16 cellular contexts compared by ENCODE assay signal in the genomic region with DNA sequence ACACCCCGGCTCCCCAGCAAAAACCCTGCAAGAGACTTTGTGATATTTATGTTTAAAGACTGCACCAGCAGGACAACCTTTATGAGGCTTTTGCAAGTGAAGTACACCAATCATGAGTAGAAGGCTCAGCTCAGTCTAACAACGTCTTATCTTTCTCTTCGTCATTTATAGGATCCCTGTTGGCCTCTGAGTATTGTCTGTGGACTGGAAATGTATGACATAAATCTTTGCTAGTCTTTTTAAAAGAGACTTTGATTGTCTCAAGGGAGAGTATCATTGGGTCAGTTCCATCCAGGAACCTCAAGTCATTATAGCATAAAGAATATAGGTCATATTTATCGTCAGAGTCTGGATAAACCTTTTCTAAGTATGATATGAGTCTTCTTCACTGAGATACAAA.
DNase-seq lines count a peak whose midpoint lies in the region; ATAC-seq and TF ChIP-seq lines count a peak whose summit lies in the region.
"Had no signal": no experiment of that assay in that cellular context is flagged by ENCODE, and none has a peak within 500 bp of the region (broad histone marks: within the 10 kb centered on the region; RNA-seq: fewer than 3 reads in every experiment).

No MANE protein-coding gene starts in this region.

- H4K20me1 ChIP-seq in hepatocyte (ENCODE audit: insufficient read depth, poor library complexity, severe bottlenecking) = no peaks in the 10 kb centered on the region
- H4K20me1 ChIP-seq: BLaER1 treated with 17β-estradiol and CSF1 and Interleukin-3, amounts not matched to agents 10 nM and 100 nM had no signal

- no peaks in the 10 kb centered on the region for H3K79me2 ChIP-seq in hepatocyte

- H3K4me2 ChIP-seq in hepatocyte = no peak overlapping the region
- H3K4me2 ChIP-seq: BLaER1 treated with 17β-estradiol and CSF1 and Interleukin-3, amounts not matched to agents 10 nM and 100 nM had no signal

- H3K27ac ChIP-seq in HEK293 (ENCODE audit: extremely low read depth, low read depth, low read length) (no peak overlapping the region), hepatocyte (no peak overlapping the region), esophagus squamous epithelium (no peak overlapping the region)
- H3K27ac ChIP-seq: BLaER1 treated with 17β-estradiol and CSF1 and Interleukin-3, amounts not matched to agents 10 nM and 100 nM; C4-2B had no signal

- intact Hi-C loops in mucosa of descending colon (cut with DNase I, micrococcal nuclease) (no loop called here), esophagus squamous epithelium (cut with DNase I) (no loop called here)

- no peaks in the 10 kb centered on the region for H3K9me2 ChIP-seq in hepatocyte (replicated peaks; ENCODE audit: insufficient read depth)

- peak; percentile 74 for ATAC-seq in mucosa of descending colon
- ATAC-seq: CD8-positive, alpha-beta T cell had no signal

- CTCF ChIA-PET in HEK293 (lab: Yijun Ruan, JAX) = no interaction called here

- DNase-seq in hepatocyte (ENCODE audit: low spot score) = peak; percentile 14
- no peak for DNase-seq in mucosa of descending colon
- no peak for DNase-seq in esophagus squamous epithelium (lab: John Stamatoyannopoulos, UW)
- DNase-seq in HT-29 (ENCODE audit: low spot score) = no peak
- no peak for DNase-seq in NCI-H146 (lab: John Stamatoyannopoulos, UW)
- DNase-seq: 8988T; AML-193; Caco-2; Calu3; CD4-positive, alpha-beta T cell; CD8-positive, alpha-beta T cell; DMS79 treated with DMSO at 0.1 percent for 48 hours; GF-D8 had no signal

- H3K27me3 ChIP-seq in hepatocyte = no peaks in the 10 kb centered on the region
- no peaks in the 10 kb centered on the region for H3K27me3 ChIP-seq in esophagus squamous epithelium
- H3K27me3 ChIP-seq: BLaER1 treated with 17β-estradiol and CSF1 and Interleukin-3, amounts not matched to agents 10 nM and 100 nM had no signal

- TF ChIP-seq POLR2A in esophagus squamous epithelium (IDR thresholded peaks at IDR 0.05) = no peak

- POLR2A ChIA-PET in HEK293 (lab: Yijun Ruan, JAX) = no interaction called here

- no peaks in the 10 kb centered on the region for H3K9me3 ChIP-seq in HEK293 (ENCODE audit: control insufficient read depth, insufficient read depth, low read depth, low read length)
- H3K9me3 ChIP-seq in hepatocyte (ENCODE audit: low read depth) = no peaks in the 10 kb centered on the region
- H3K9me3 ChIP-seq in mucosa of descending colon = peaks cover 14% of the 10 kb centered on the region
- peaks cover 0 to 14% (median 10%) of the 10 kb centered on the region in 3 donors for H3K9me3 ChIP-seq in esophagus squamous epithelium

- H3K36me3 ChIP-seq in HEK293 (ENCODE audit: control insufficient read depth in 2 of 2, insufficient read depth in 1 of 2, low read length in 2 of 2) = no peaks in the 10 kb centered on the region
- no peaks in the 10 kb centered on the region for H3K36me3 ChIP-seq in hepatocyte (replicated peaks; ENCODE audit: insufficient read depth, low read depth)
- no peaks in the 10 kb centered on the region for H3K36me3 ChIP-seq in mucosa of descending colon (ENCODE audit: low read depth)
- no peaks in the 10 kb centered on the region for H3K36me3 ChIP-seq in esophagus squamous epithelium
- H3K36me3 ChIP-seq: BLaER1 treated with 17β-estradiol and CSF1 and Interleukin-3, amounts not matched to agents 10 nM and 100 nM had no signal

- TF ChIP-seq CTCF in HEK293 (tag by site-specific recombination; IDR thresholded peaks at IDR 0.05) (no peak), hepatocyte (IDR thresholded peaks at IDR 0.05; ENCODE audit: poor library complexity) (no peak), mucosa of descending colon (IDR thresholded peaks at IDR 0.05) (no peak), esophagus squamous epithelium (IDR thresholded peaks at IDR 0.05) (no peak)

- WGBS in hepatocyte (ENCODE audit: low lambda C conversion rate, missing lambda C conversion rate) = 39% methylated on average over 4 of the region's 4 CpGs
- 83 to 92% methylated on average over 4 of the region's 4 CpGs for WGBS in esophagus squamous epithelium, 2 donors

- no peak overlapping the region for H2AFZ ChIP-seq in hepatocyte

- H3K4me3 ChIP-seq in HEK293 (ENCODE audit: low read depth, low read length) (no peak overlapping the region), hepatocyte (no peak overlapping the region), mucosa of descending colon (no peak overlapping the region), esophagus squamous epithelium (no peak overlapping the region)
- H3K4me3 ChIP-seq: BLaER1 treated with 17β-estradiol and CSF1 and Interleukin-3, amounts not matched to agents 10 nM and 100 nM had no signal

- no peaks in the 10 kb centered on the region for H3K4me1 ChIP-seq in HEK293 (ENCODE audit: control insufficient read depth, insufficient read depth, low read length)
- H3K4me1 ChIP-seq in hepatocyte (ENCODE audit: insufficient read depth) = peaks cover 4% of the 10 kb centered on the region
- no peaks in the 10 kb centered on the region for H3K4me1 ChIP-seq in mucosa of descending colon (ENCODE audit: low read depth)
- H3K4me1 ChIP-seq in esophagus squamous epithelium = no peaks in the 10 kb centered on the region
- H3K4me1 ChIP-seq: BLaER1 treated with 17β-estradiol and CSF1 and Interleukin-3, amounts not matched to agents 10 nM and 100 nM; Caco-2 had no signal

TF ChIP-seq in HEK293, 187 proteins besides CTCF, POLR2A, EP300 and RAD21 (continues in another document):
- TF ChIP-seq ZNF10 (tag by site-specific recombination; IDR thresholded peaks at IDR 0.05) = no peak
- TF ChIP-seq TRIM28 (IDR thresholded peaks at IDR 0.05; ENCODE audit: borderline replicate concordance, low read length) = peak; percentile 62; the same call in 1 of the 2 replicates
- no peak for TF ChIP-seq ZNF747 (tag by site-specific recombination; IDR thresholded peaks at IDR 0.05)
- peak; percentile 71 for TF ChIP-seq ZIC2 (tag by site-specific recombination; IDR thresholded peaks at IDR 0.05)
- peak; percentile 25; the same call in 1 of the 2 replicates for TF ChIP-seq GLIS1 (tag by site-specific recombination; IDR thresholded peaks at IDR 0.05)
- TF ChIP-seq ZNF184 (tag by site-specific recombination; IDR thresholded peaks at IDR 0.05) = no peak
- TF ChIP-seq, protein P1, sequence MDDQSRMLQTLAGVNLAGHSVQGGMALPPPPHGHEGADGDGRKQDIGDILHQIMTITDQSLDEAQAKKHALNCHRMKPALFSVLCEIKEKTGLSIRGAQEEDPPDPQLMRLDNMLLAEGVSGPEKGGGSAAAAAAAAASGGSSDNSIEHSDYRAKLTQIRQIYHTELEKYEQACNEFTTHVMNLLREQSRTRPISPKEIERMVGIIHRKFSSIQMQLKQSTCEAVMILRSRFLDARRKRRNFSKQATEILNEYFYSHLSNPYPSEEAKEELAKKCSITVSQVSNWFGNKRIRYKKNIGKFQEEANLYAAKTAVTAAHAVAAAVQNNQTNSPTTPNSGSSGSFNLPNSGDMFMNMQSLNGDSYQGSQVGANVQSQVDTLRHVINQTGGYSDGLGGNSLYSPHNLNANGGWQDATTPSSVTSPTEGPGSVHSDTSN (CRISPR knock-in tag; IDR thresholded peaks at IDR 0.05) = no peak
- no peak for TF ChIP-seq KLF16 (tag by site-specific recombination; IDR thresholded peaks at IDR 0.05)
- no peak for TF ChIP-seq ZNF48 (tag by site-specific recombination; IDR thresholded peaks at IDR 0.05)
- no peak for TF ChIP-seq ZNF433 (tag by site-specific recombination; IDR thresholded peaks at IDR 0.05; ENCODE audit: low read depth)
- TF ChIP-seq ZNF341 (tag by site-specific recombination; IDR thresholded peaks at IDR 0.05; ENCODE audit: low read depth) = no peak
- no peak for TF ChIP-seq ZNF529 (tag by site-specific recombination; IDR thresholded peaks at IDR 0.05; ENCODE audit: insufficient replicate concordance)
- TF ChIP-seq, protein P2, sequence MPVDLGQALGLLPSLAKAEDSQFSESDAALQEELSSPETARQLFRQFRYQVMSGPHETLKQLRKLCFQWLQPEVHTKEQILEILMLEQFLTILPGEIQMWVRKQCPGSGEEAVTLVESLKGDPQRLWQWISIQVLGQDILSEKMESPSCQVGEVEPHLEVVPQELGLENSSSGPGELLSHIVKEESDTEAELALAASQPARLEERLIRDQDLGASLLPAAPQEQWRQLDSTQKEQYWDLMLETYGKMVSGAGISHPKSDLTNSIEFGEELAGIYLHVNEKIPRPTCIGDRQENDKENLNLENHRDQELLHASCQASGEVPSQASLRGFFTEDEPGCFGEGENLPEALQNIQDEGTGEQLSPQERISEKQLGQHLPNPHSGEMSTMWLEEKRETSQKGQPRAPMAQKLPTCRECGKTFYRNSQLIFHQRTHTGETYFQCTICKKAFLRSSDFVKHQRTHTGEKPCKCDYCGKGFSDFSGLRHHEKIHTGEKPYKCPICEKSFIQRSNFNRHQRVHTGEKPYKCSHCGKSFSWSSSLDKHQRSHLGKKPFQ (tag by site-specific recombination; IDR thresholded peaks at IDR 0.05) = 0 out of 2 replicates have a peak, but pooled peaks have one; percentile 38
- TF ChIP-seq, protein P3, sequence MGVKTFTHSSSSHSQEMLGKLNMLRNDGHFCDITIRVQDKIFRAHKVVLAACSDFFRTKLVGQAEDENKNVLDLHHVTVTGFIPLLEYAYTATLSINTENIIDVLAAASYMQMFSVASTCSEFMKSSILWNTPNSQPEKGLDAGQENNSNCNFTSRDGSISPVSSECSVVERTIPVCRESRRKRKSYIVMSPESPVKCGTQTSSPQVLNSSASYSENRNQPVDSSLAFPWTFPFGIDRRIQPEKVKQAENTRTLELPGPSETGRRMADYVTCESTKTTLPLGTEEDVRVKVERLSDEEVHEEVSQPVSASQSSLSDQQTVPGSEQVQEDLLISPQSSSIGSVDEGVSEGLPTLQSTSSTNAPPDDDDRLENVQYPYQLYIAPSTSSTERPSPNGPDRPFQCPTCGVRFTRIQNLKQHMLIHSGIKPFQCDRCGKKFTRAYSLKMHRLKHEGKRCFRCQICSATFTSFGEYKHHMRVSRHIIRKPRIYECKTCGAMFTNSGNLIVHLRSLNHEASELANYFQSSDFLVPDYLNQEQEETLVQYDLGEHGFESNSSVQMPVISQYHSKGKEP (tag by site-specific recombination; IDR thresholded peaks at IDR 0.05) = no peak; the same call in 1 of the 2 replicates
- TF ChIP-seq ZNF843 (tag by site-specific recombination; IDR thresholded peaks at IDR 0.05) = peak; percentile 72
- TF ChIP-seq ZNF544 (tag by site-specific recombination; IDR thresholded peaks at IDR 0.05) = no peak
